Comparison of ENCODE assay signal across 9 cellular contexts in genomic region chr1:31587720-31588423, GRCh38. TPM values are rescaled to one million over a fixed set of nuclear protein-coding genes. Genes with fewer than 3 reads are reported as not detected.
DNase-seq lines count a peak whose midpoint lies in the region; ATAC-seq, FAIRE-seq and TF ChIP-seq lines count a peak whose summit lies in the region.
"Had no signal": no experiment of that assay in that cellular context is flagged by ENCODE, and none has a peak within 500 bp of the region (broad histone marks: within the 10 kb centered on the region; RNA-seq: fewer than 3 reads in every experiment).

No MANE protein-coding gene starts in this region.

- H3K36me3 Mint-ChIP-seq in T-helper 17 cell (ENCODE audit: low read depth) = peaks cover 2% of the 10 kb centered on the region

- no peaks in the 10 kb centered on the region for H3K27me3 ChIP-seq in brain microvascular endothelial cell (replicated peaks)

- H3K27ac Mint-ChIP-seq in T-helper 17 cell = no peak overlapping the region

- TF ChIP-seq RAD21 in Ishikawa (IDR thresholded peaks at IDR 0.05; ENCODE audit: low read depth) = peak; percentile 36; the same call in 1 of the 2 replicates

- peaks cover 8% of the 10 kb centered on the region for H3K36me3 ChIP-seq in brain microvascular endothelial cell (replicated peaks)

- no peak for FAIRE-seq in D721Med (lab: Jason Lieb, UNC)

- peak; percentile 54 for ATAC-seq in T-helper 17 cell
- ATAC-seq in HG03139 (IDR thresholded peaks at IDR 0.05; ENCODE audit: unreplicated experiment) = no peak

- H3K27me3 Mint-ChIP-seq in T-helper 17 cell = peaks cover 42% of the 10 kb centered on the region

- in situ Hi-C loops in brain microvascular endothelial cell (cut with HindIII; ENCODE audit: low pct_ligation_motif_present, low sequenced_read_pairs) = no loop called here

- H3K4me3 Mint-ChIP-seq in T-helper 17 cell = no peak overlapping the region

- H3K4me3 ChIP-seq in brain microvascular endothelial cell (ENCODE audit: low read depth, low read length) = no peak overlapping the region

- TF ChIP-seq EP300 in Ishikawa (IDR thresholded peaks at IDR 0.05; ENCODE audit: borderline replicate concordance) = peak; percentile 76; the same call in 1 of the 2 replicates

- peak; percentile 69 for TF ChIP-seq CTCF in D721Med (IDR thresholded peaks at IDR 0.05; ENCODE audit: insufficient read depth, missing control alignments)
- TF ChIP-seq CTCF in brain microvascular endothelial cell (IDR thresholded peaks at IDR 0.05; ENCODE audit: low read depth, low read length, missing control alignments) = peak; percentile 81

- H3K4me1 Mint-ChIP-seq in T-helper 17 cell = peaks cover 9% of the 10 kb centered on the region

- no peaks in the 10 kb centered on the region for H3K9me3 ChIP-seq in T-helper 17 cell (ENCODE audit: control insufficient read depth, low read length, poor library complexity, severe bottlenecking)

- DNase-seq in D721Med (ENCODE audit: insufficient read length, low spot score) = peak; percentile 59
- peak in 1 of 3 donors; percentile 36 for DNase-seq in T-helper 17 cell
- no peak for DNase-seq in brain microvascular endothelial cell
- peak; percentile 75 for DNase-seq in left kidney (ENCODE audit: low read depth, low spot score)
- DNase-seq in stimulated activated CD4-positive, alpha-beta T cell treated with anti-CD3 and anti-CD28 coated beads, Interleukin-4, amount 100 ng/mL, for 24 hours = peak; percentile 51
- DNase-seq in foreskin melanocyte = no peak

- H3K27ac ChIP-seq in brain microvascular endothelial cell = no peak overlapping the region

TF ChIP-seq in Ishikawa, 13 proteins besides CTCF, POLR2A, EP300 and RAD21:
- TF ChIP-seq FOXM1 (IDR thresholded peaks at IDR 0.05; ENCODE audit: borderline replicate concordance, low read depth) (no peak), EGR1 (IDR thresholded peaks at IDR 0.05) (no peak), CREB1 (IDR thresholded peaks at IDR 0.05; ENCODE audit: low read depth) (no peak), TEAD4 (IDR thresholded peaks at IDR 0.05) (no peak), NFIC (IDR thresholded peaks at IDR 0.05) (peak; percentile 83), MAX (IDR thresholded peaks at IDR 0.05) (no peak; the same call in 1 of the 2 replicates), TCF12 (IDR thresholded peaks at IDR 0.05; ENCODE audit: low read depth) (peak; percentile 66)

RNA-seq across cellular contexts. Expression of gene TINAGL1, which starts 11.6 kb away (rescaled TPM):
- total RNA-seq in T-helper 17 cell = not detected
- total RNA-seq: T-helper 2 cell treated with Interferon-gamma antibody and Interleukin-4, amounts not matched to agents 100 ng/mL and 5 ng/mL, for 36 hours had no signal

RNA-seq across cellular contexts. Expression of gene HCRTR1, which starts 29.6 kb away (rescaled TPM):
- total RNA-seq in T-helper 17 cell = not detected
- total RNA-seq: T-helper 2 cell treated with Interferon-gamma antibody and Interleukin-4, amounts not matched to agents 100 ng/mL and 5 ng/mL, for 36 hours had no signal

RNA-seq across cellular contexts. Expression of gene PEF1, which starts 56.8 kb away (rescaled TPM):
- total RNA-seq in T-helper 17 cell = 10 to 100 TPM; 44.0 to 47.6 TPM

Comparison
In these comparisons a context has a peak if more than half of its experiments do, and no peak if none do; other contexts are left out.
1. DNase-seq: peak in D721Med (single experiment), left kidney (single experiment) and stimulated activated CD4-positive, alpha-beta T cell treated with anti-CD3 and anti-CD28 coated beads, Interleukin-4, amount 100 ng/mL, for 24 hours (single experiment); none in brain microvascular endothelial cell (single experiment) and foreskin melanocyte (single experiment).